8 cellular contexts compared by ENCODE assay signal in the genomic region with DNA sequence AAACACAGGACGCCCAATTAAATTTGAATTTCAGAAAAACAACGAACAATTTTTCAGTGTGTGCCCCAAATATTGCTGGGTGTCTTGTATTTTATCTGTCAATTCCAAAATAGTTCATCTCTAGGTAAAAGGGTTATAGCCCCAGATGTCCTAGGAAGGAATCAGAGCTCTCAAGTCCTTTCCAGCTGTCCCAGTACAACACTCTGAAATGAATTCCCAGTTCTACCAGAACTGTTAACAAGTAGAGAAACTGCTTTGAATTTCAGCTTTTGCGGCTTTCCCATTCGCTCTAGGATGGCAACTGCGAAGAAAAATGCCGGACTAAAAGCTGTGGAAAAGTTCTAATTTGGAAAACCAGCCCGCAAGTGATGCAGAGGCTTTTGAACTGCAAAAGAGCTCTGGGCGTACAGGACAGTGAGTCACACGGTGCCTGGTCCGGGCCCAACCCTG. TPM values are rescaled to one million over a fixed set of nuclear protein-coding genes. Genes with fewer than 3 reads are reported as not detected.
DNase-seq lines count a peak whose midpoint lies in the region; TF ChIP-seq lines count a peak whose summit lies in the region.

No MANE protein-coding gene starts in this region.

- peaks cover 26% of the 10 kb centered on the region for H3K4me1 Mint-ChIP-seq in Calu3 (ENCODE audit: low read depth, unreplicated experiment)
- H3K4me1 Mint-ChIP-seq in progenitor cell of endocrine pancreas (ENCODE audit: low read depth), result peaks cover 29% of the 10 kb centered on the region

- no TSS peak for BruUV-seq in Calu3 (replicated peaks; lab: Mats Ljungman, UMichigan)

- H3K27me3 Mint-ChIP-seq in Calu3 (ENCODE audit: unreplicated experiment), result no peaks in the 10 kb centered on the region
- no peaks in the 10 kb centered on the region for H3K27me3 Mint-ChIP-seq in progenitor cell of endocrine pancreas

- DNase-seq in Calu3, result no peak
- DNase-seq in RWPE1 (ENCODE audit: low spot score), result no peak
- DNase-seq in esophagus muscularis mucosa (ENCODE audit: extremely low spot score), result no peak
- DNase-seq in progenitor cell of endocrine pancreas (ENCODE audit: low spot score, unreplicated experiment), result no peak
- no peak for DNase-seq in MV-4-11 (lab: John Stamatoyannopoulos, UW)
- no peak for DNase-seq in GM10248 (ENCODE audit: extremely low spot score)
- DNase-seq in NCI-H345 (lab: John Stamatoyannopoulos, UW), result no peak
- DNase-seq in activated CD8-positive, alpha-beta memory T cell treated with anti-CD3 and anti-CD28 coated beads, Interleukin-2, amount 50 U/mL, for 48 hours, result no peak

- H3K4me1 ChIP-seq in esophagus muscularis mucosa, result peaks cover 34 to 43% (median 41%) of the 10 kb centered on the region in 4 donors

- H3K4me3 Mint-ChIP-seq in Calu3 (ENCODE audit: low read depth, unreplicated experiment) (peak overlapping the region; percentile 94), progenitor cell of endocrine pancreas (ENCODE audit: low read depth) (peak overlapping the region; percentile 97)

- CTCF ChIA-PET in Calu3 (lab: Charles Lee), result no interaction called here
- CTCF ChIA-PET in RWPE1 (lab: Yijun Ruan, JAX), result interaction anchor here (0.6 kb wide), 1 partner anchor 636 kb away, joined by 3 read pairs; no protein-coding TSS in a partner anchor
- CTCF ChIA-PET in GM10248 (lab: Yijun Ruan, JAX), result no interaction called here

- peaks cover 35% of the 10 kb centered on the region for H3K36me3 Mint-ChIP-seq in Calu3 (ENCODE audit: insufficient read depth, unreplicated experiment)
- H3K36me3 Mint-ChIP-seq in progenitor cell of endocrine pancreas (ENCODE audit: insufficient read depth), result peaks cover 3% of the 10 kb centered on the region

- no peaks in the 10 kb centered on the region for H3K36me3 ChIP-seq in esophagus muscularis mucosa

- no peak for TF ChIP-seq EP300 in esophagus muscularis mucosa (IDR thresholded peaks at IDR 0.05)

- H3K27ac ChIP-seq in RWPE1 (peak overlapping the region; percentile 88), esophagus muscularis mucosa (replicated peaks in 1 of 4) (peak overlapping the region; percentile 95 to 99 (median 98))

- intact Hi-C loops in Calu3 (cut with micrococcal nuclease; ENCODE audit: unreplicated experiment) (no loop called here), esophagus muscularis mucosa (cut with DNase I) (loop anchor here (10.0 kb wide), 1 partner anchor 92 kb away; no protein-coding TSS in a partner anchor)

- TF ChIP-seq POLR2A in esophagus muscularis mucosa (IDR thresholded peaks at IDR 0.05; ENCODE audit: low read depth), result no peak

- 55% methylated on average over 8 of the region's 10 CpGs for WGBS in esophagus muscularis mucosa

- H3K9me3 Mint-ChIP-seq in Calu3 (ENCODE audit: low read depth, unreplicated experiment), result no peaks in the 10 kb centered on the region
- H3K9me3 Mint-ChIP-seq in progenitor cell of endocrine pancreas (ENCODE audit: low read depth), result peaks cover 3% of the 10 kb centered on the region

- no peaks in the 10 kb centered on the region for H3K27me3 ChIP-seq in esophagus muscularis mucosa

- peak overlapping the region; percentile 84 for H3K27ac Mint-ChIP-seq in Calu3 (ENCODE audit: unreplicated experiment)
- peak overlapping the region; percentile 96 for H3K27ac Mint-ChIP-seq in progenitor cell of endocrine pancreas

- no peaks in the 10 kb centered on the region for H3K9me3 ChIP-seq in esophagus muscularis mucosa

- TF ChIP-seq CTCF in Calu3 (IDR thresholded peaks at IDR 0.05; ENCODE audit: unreplicated experiment), result no peak
- TF ChIP-seq CTCF in RWPE1 (conservative IDR thresholded peaks at IDR 0.05; ENCODE audit: low read depth), result no peak
- no peak for TF ChIP-seq CTCF in esophagus muscularis mucosa (IDR thresholded peaks at IDR 0.05)
- TF ChIP-seq CTCF in progenitor cell of endocrine pancreas (IDR thresholded peaks at IDR 0.05; ENCODE audit: unreplicated experiment), result no peak
- no peak for TF ChIP-seq CTCF in GM10248 (IDR thresholded peaks at IDR 0.05; ENCODE audit: control extremely low read depth, extremely low read depth, low read depth, missing control alignments)

- POLR2A ChIA-PET in RWPE1 (lab: Yijun Ruan, JAX; ENCODE audit: low non-redundant PET) (no interaction called here), GM10248 (lab: Yijun Ruan, JAX) (no interaction called here)

- peak overlapping the region; percentile 84 to 99 (median 97) for H3K4me3 ChIP-seq in esophagus muscularis mucosa

RNA-seq across cellular contexts. Expression of a gene that starts 0.5 kb away (rescaled TPM):
- total RNA-seq in Calu3 (2022) (70.0 and 72.2 TPM in 2 replicates), esophagus muscularis mucosa (10 to 100 TPM; 54.2 to 64.7 (median 59.9) TPM), progenitor cell of endocrine pancreas (72.3 and 74.1 TPM in 2 replicates)
